In the genomic region with DNA sequence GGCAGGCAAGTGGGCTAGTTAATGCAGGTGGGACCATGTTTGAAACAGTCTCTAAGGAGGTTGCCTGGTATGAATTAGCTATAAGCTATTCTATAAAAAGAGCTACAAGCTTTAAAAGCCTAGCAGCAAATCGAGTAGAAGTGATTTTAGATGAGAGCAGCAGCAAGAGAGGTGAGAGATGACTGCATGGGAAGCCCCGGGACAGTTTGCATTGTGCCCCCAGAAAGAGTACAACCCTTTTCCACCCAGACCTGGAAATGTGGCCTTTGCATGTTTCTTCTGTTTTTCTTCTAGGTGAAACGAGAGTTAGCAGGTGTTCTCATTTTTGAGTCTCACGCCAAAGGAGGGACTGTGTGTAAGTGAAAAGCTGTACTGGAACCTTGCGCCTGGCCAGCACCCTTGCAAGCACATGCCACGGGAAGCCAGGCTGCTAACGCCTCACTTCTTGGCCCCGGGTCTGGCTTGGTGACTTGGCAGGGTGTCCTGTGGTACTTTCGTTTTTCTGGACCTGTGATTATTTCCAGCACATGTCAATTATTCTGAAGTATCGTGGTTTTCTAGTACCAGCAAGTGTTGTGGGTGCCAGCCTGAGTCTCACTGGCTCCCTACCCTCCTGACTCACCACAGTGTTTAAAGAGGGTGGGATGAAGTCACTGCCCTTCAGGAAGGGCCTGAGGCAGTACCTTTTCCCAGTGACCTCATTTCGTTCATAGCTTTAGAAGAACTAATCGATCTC, we compare ENCODE assay signal across 9 cellular contexts.
A peak's percentile ranks its signal among the peaks of the same experiment; 100 is the strongest.
DNase-seq lines count a peak whose midpoint lies in the region; ATAC-seq and TF ChIP-seq lines count a peak whose summit lies in the region.
"Had no signal": no experiment of that assay in that cellular context is flagged by ENCODE, and none has a peak within 500 bp of the region (broad histone marks: within the 10 kb centered on the region; RNA-seq: fewer than 3 reads in every experiment).

No MANE protein-coding gene starts in this region.

- intact Hi-C loops in right lobe of liver (cut with DNase I), result no loop called here

- peak; percentile 42 for TF ChIP-seq POLR2A in right lobe of liver (IDR thresholded peaks at IDR 0.05)

- whole genome bisulfite sequencing in right lobe of liver (ENCODE audit: insufficient coverage, low coverage, low lambda C conversion rate, missing lambda C conversion rate), result 17% methylated on average over 7 of the region's 12 CpGs

- peak; percentile 90 for ATAC-seq in activated naive CD8-positive, alpha-beta T cell treated with anti-CD3 and anti-CD28 coated beads, Interleukin-2, amount 50 U/mL, for 24 hours
- ATAC-seq in right lobe of liver (peak; percentile 88 to 97 (median 91)), GM21528 (IDR thresholded peaks at IDR 0.05; ENCODE audit: low FRiP score, unreplicated experiment) (no peak)

- H3K36me3 Mint-ChIP-seq in activated naive CD8-positive, alpha-beta T cell treated with anti-CD3 and anti-CD28 coated beads, Interleukin-2, amount 50 U/mL, for 24 hours (ENCODE audit: low read depth), result no peaks in the 10 kb centered on the region

- peak overlapping the region; percentile 45 for H3K4me3 Mint-ChIP-seq in activated naive CD8-positive, alpha-beta T cell treated with anti-CD3 and anti-CD28 coated beads, Interleukin-2, amount 50 U/mL, for 24 hours
- H3K4me3 Mint-ChIP-seq: central memory CD8-positive, alpha-beta T cell had no signal

- no peak for TF ChIP-seq CTCF in right lobe of liver (IDR thresholded peaks at IDR 0.05)

- H3K4me3 ChIP-seq in right lobe of liver, result peak overlapping the region in 1 of 3 donors; percentile 22

- peak; percentile 61 for DNase-seq in COLO668 (lab: John Stamatoyannopoulos, UW; ENCODE audit: unreplicated experiment)
- DNase-seq in HPDE6-E6E7 (ENCODE audit: extremely low spot score), result peak; percentile 92
- peak; percentile 30 for DNase-seq in activated naive CD8-positive, alpha-beta T cell treated with anti-CD3 and anti-CD28 coated beads, Interleukin-2, amount 50 U/mL, for 24 hours
- peak; percentile 66 to 72 (median 68) for DNase-seq in right lobe of liver
- DNase-seq in NCI-H345 treated with DMSO at 0.1 percent for 48 hours (lab: John Stamatoyannopoulos, UW; ENCODE audit: unreplicated experiment), result no peak
- DNase-seq in SKM-1 treated with dmso at 0.1 percent for 144 hours (lab: John Stamatoyannopoulos, UW; ENCODE audit: unreplicated experiment), result no peak
- DNase-seq in midbrain (lab: John Stamatoyannopoulos, UW), result no peak

- H3K27me3 ChIP-seq in right lobe of liver, result no peaks in the 10 kb centered on the region

- peaks cover 0 to 10% (median 0%) of the 10 kb centered on the region in 4 donors for H3K36me3 ChIP-seq in right lobe of liver

- peaks cover 18% of the 10 kb centered on the region for H3K4me1 Mint-ChIP-seq in activated naive CD8-positive, alpha-beta T cell treated with anti-CD3 and anti-CD28 coated beads, Interleukin-2, amount 50 U/mL, for 24 hours

- peaks cover 0 to 12% (median 5%) of the 10 kb centered on the region in 4 donors for H3K4me1 ChIP-seq in right lobe of liver

- H3K9me3 Mint-ChIP-seq in activated naive CD8-positive, alpha-beta T cell treated with anti-CD3 and anti-CD28 coated beads, Interleukin-2, amount 50 U/mL, for 24 hours, result no peaks in the 10 kb centered on the region
- H3K9me3 Mint-ChIP-seq: central memory CD8-positive, alpha-beta T cell had no signal

- peak overlapping the region; percentile 89 for H3K27ac Mint-ChIP-seq in activated naive CD8-positive, alpha-beta T cell treated with anti-CD3 and anti-CD28 coated beads, Interleukin-2, amount 50 U/mL, for 24 hours

- peaks cover 4% of the 10 kb centered on the region for H3K27me3 Mint-ChIP-seq in activated naive CD8-positive, alpha-beta T cell treated with anti-CD3 and anti-CD28 coated beads, Interleukin-2, amount 50 U/mL, for 24 hours

- H3K9me3 ChIP-seq in right lobe of liver, result no peaks in the 10 kb centered on the region

- peak overlapping the region; percentile 50 to 78 (median 74) for H3K27ac ChIP-seq in right lobe of liver

Comparison
In these comparisons a context has a peak if more than half of its experiments do, and no peak if none do; other contexts are left out.
1. DNase-seq: peak in COLO668 (single experiment), HPDE6-E6E7 (single experiment), activated naive CD8-positive, alpha-beta T cell treated with anti-CD3 and anti-CD28 coated beads, Interleukin-2, amount 50 U/mL, for 24 hours (single experiment) and right lobe of liver (3 of 3); none in NCI-H345 treated with DMSO at 0.1 percent for 48 hours (single experiment), SKM-1 treated with dmso at 0.1 percent for 144 hours (single experiment) and midbrain (single experiment).